In genomic region chr7:130667593-130668257, GRCh38 we compare ENCODE assay signal across 9 cellular contexts. TPM values are rescaled to one million over a fixed set of nuclear protein-coding genes. Genes with fewer than 3 reads are reported as not detected.
A peak's percentile ranks its signal among the peaks of the same experiment; 100 is the strongest.
DNase-seq lines count a peak whose midpoint lies in the region; ATAC-seq and TF ChIP-seq lines count a peak whose summit lies in the region.
"Had no signal": no experiment of that assay in that cellular context is flagged by ENCODE, and none has a peak within 500 bp of the region (broad histone marks: within the 10 kb centered on the region; RNA-seq: fewer than 3 reads in every experiment).

No MANE protein-coding gene starts in this region.

- ATAC-seq in HG03045 (IDR thresholded peaks at IDR 0.05; ENCODE audit: unreplicated experiment) (peak; percentile 3), right cardiac atrium (no peak), HG02678 (IDR thresholded peaks at IDR 0.05; ENCODE audit: unreplicated experiment) (no peak), HG02588 (IDR thresholded peaks at IDR 0.05; ENCODE audit: unreplicated experiment) (no peak)

- TF ChIP-seq CTCF in WI38 (IDR thresholded peaks at IDR 0.05; ENCODE audit: low read depth, low read length) = no peak
- TF ChIP-seq CTCF in retinal pigment epithelial cell (conservative IDR thresholded peaks at IDR 0.05; ENCODE audit: low read depth, low read length) = no peak

- intact Hi-C loops in right cardiac atrium (cut with DNase I) = loop anchor here in 1 of 4 donors (10.0 kb wide), 1 partner anchor 163 kb away; no protein-coding TSS in a partner anchor

- H3K27ac ChIP-seq in right cardiac atrium (ENCODE audit: low read length) = no peak overlapping the region

- peak overlapping the region; percentile 82 for H3K4me3 ChIP-seq in WI38 (ENCODE audit: low read depth, low read length)
- H3K4me3 ChIP-seq in right cardiac atrium (ENCODE audit: low read length) = peak overlapping the region; percentile 53
- H3K4me3 ChIP-seq in retinal pigment epithelial cell (ENCODE audit: low read length) = peak overlapping the region; percentile 79

- no peaks in the 10 kb centered on the region for H3K4me1 ChIP-seq in right cardiac atrium (ENCODE audit: control insufficient read depth, insufficient read depth, low read length)

- no peaks in the 10 kb centered on the region for H3K27me3 ChIP-seq in right cardiac atrium (ENCODE audit: control insufficient read depth, insufficient read depth)

- 9% methylated on average over 19 of the region's 19 CpGs for WGBS in right cardiac atrium

- no peaks in the 10 kb centered on the region for H3K9me3 ChIP-seq in right cardiac atrium (ENCODE audit: control insufficient read depth, low read length)

- peak; percentile 29 for DNase-seq in Daoy (ENCODE audit: low read depth)
- DNase-seq in right cardiac atrium = no peak
- DNase-seq in retinal pigment epithelial cell (ENCODE audit: low read depth) = no peak
- no peak for DNase-seq in MV-4-11 (lab: John Stamatoyannopoulos, UW)

RNA-seq across cellular contexts. Expression of gene COPG2, which starts 0.8 kb away (rescaled TPM):
- total RNA-seq in Daoy (2014; rRNA removed; shearing (Covaris generic)) = 57.5 and 58.4 TPM in 2 replicates
- total RNA-seq in right cardiac atrium = 10 to 100 TPM; 14.9 to 18.1 (median 15.6) TPM
- 9.4 TPM for polyA plus RNA-seq in right cardiac atrium

RNA-seq across cellular contexts. Expression of gene TSGA13, which starts 18.6 kb away (rescaled TPM):
- not detected in 2 replicates for total RNA-seq in Daoy (2014; rRNA removed; shearing (Covaris generic))
- not detected for total RNA-seq in right cardiac atrium
- polyA plus RNA-seq in right cardiac atrium = not detected
- total RNA-seq: activated CD8-positive, alpha-beta memory T cell treated with anti-CD3 and anti-CD28 coated beads for 36 hours had no signal
